ENCODE assay signal across 1 cellular context in the genomic region with DNA sequence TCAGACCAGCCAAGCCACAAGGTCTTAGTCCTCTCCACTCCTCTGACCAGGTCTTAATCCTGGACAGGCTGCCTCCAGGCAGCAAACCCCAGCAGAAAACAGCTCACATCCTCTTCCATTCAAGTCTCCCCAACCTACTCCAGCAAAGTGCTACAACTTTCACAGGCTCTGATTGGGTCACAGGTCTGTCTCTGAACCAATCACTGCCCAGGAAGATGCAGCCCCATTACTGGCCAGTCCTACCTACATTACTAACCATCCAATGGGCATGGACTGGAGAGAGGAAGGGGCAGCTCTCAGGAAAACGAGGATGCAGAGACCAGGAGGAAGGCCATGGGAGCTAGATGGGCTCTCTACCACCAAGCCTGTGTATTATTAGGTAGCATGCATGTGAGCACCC.
TF ChIP-seq lines count a peak whose summit lies in the region.

No MANE protein-coding gene starts in this region.

TF ChIP-seq in HCT116, 20 proteins besides CTCF, POLR2A, EP300 and RAD21:
- TF ChIP-seq, protein P1, sequence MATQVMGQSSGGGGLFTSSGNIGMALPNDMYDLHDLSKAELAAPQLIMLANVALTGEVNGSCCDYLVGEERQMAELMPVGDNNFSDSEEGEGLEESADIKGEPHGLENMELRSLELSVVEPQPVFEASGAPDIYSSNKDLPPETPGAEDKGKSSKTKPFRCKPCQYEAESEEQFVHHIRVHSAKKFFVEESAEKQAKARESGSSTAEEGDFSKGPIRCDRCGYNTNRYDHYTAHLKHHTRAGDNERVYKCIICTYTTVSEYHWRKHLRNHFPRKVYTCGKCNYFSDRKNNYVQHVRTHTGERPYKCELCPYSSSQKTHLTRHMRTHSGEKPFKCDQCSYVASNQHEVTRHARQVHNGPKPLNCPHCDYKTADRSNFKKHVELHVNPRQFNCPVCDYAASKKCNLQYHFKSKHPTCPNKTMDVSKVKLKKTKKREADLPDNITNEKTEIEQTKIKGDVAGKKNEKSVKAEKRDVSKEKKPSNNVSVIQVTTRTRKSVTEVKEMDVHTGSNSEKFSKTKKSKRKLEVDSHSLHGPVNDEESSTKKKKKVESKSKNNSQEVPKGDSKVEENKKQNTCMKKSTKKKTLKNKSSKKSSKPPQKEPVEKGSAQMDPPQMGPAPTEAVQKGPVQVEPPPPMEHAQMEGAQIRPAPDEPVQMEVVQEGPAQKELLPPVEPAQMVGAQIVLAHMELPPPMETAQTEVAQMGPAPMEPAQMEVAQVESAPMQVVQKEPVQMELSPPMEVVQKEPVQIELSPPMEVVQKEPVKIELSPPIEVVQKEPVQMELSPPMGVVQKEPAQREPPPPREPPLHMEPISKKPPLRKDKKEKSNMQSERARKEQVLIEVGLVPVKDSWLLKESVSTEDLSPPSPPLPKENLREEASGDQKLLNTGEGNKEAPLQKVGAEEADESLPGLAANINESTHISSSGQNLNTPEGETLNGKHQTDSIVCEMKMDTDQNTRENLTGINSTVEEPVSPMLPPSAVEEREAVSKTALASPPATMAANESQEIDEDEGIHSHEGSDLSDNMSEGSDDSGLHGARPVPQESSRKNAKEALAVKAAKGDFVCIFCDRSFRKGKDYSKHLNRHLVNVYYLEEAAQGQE (IDR thresholded peaks at IDR 0.05; ENCODE audit: low read depth): no peak
- no peak for TF ChIP-seq SIN3A (IDR thresholded peaks at IDR 0.05; ENCODE audit: low read depth)
- TF ChIP-seq EGR1 (IDR thresholded peaks at IDR 0.05; ENCODE audit: low read depth): no peak
- TF ChIP-seq, protein P2, sequence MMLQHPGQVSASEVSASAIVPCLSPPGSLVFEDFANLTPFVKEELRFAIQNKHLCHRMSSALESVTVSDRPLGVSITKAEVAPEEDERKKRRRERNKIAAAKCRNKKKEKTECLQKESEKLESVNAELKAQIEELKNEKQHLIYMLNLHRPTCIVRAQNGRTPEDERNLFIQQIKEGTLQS (IDR thresholded peaks at IDR 0.05): no peak
- TF ChIP-seq YY1 (IDR thresholded peaks at IDR 0.05; ENCODE audit: extremely low read depth, insufficient replicate concordance, low read depth, low read length): no peak
- TF ChIP-seq EZH2 (IDR thresholded peaks at IDR 0.05): no peak
- TF ChIP-seq TCF7L2 (IDR thresholded peaks at IDR 0.05; ENCODE audit: borderline replicate concordance, extremely low read depth, insufficient read depth, insufficient read length): no peak
- TF ChIP-seq, protein P3, sequence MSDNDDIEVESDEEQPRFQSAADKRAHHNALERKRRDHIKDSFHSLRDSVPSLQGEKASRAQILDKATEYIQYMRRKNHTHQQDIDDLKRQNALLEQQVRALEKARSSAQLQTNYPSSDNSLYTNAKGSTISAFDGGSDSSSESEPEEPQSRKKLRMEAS (IDR thresholded peaks at IDR 0.05): no peak
- no peak for TF ChIP-seq SRF (IDR thresholded peaks at IDR 0.05; ENCODE audit: low read depth)
- no peak for TF ChIP-seq EZH2phosphoT487 (IDR thresholded peaks at IDR 0.05; ENCODE audit: borderline replicate concordance)
- no peak for TF ChIP-seq CBX3 (IDR thresholded peaks at IDR 0.05; ENCODE audit: low read depth)
- no peak for TF ChIP-seq POLR2AphosphoS5 (IDR thresholded peaks at IDR 0.05; ENCODE audit: low read depth, low read length)
- no peak for TF ChIP-seq ZBTB33 (IDR thresholded peaks at IDR 0.05; ENCODE audit: extremely low read depth, insufficient replicate concordance, low read length)
- TF ChIP-seq SP1 (IDR thresholded peaks at IDR 0.05; ENCODE audit: low read depth): no peak
TF ChIP-seq in HCT116: peak in this region for 0.
